In genomic region chr17:59534583-59534982, GRCh38 we compare ENCODE assay signal across 15 cellular contexts. TPM values are rescaled to one million over a fixed set of nuclear protein-coding genes. Genes with fewer than 3 reads are reported as not detected.
A peak's percentile ranks its signal among the peaks of the same experiment; 100 is the strongest.
DNase-seq lines count a peak whose midpoint lies in the region; ATAC-seq and TF ChIP-seq lines count a peak whose summit lies in the region.
"Had no signal": no experiment of that assay in that cellular context is flagged by ENCODE, and none has a peak within 500 bp of the region (broad histone marks: within the 10 kb centered on the region; RNA-seq: fewer than 3 reads in every experiment).

No MANE protein-coding gene starts in this region.

- no peak overlapping the region for H3K27ac ChIP-seq in HCT116 (ENCODE audit: low read depth, low read length)
- no peak overlapping the region for H3K27ac ChIP-seq in hepatocyte
- H3K27ac ChIP-seq in esophagus squamous epithelium = no peak overlapping the region
- H3K27ac ChIP-seq: lower lobe of right lung, ovary had no signal

- ATAC-seq in HCT116 (peak; percentile 84), GM19455 (IDR thresholded peaks at IDR 0.05; ENCODE audit: unreplicated experiment) (no peak)
- ATAC-seq: lower lobe of right lung had no signal

- H2AFZ ChIP-seq in HCT116 (ENCODE audit: low read depth, low read length, poor library complexity, severe bottlenecking) = no peak overlapping the region
- no peak overlapping the region for H2AFZ ChIP-seq in hepatocyte

- TF ChIP-seq RAD21 in HCT116 (IDR thresholded peaks at IDR 0.05; ENCODE audit: low read depth) = peak; percentile 18; the same call in 1 of the 2 replicates

- TF ChIP-seq CTCF in HCT116 (IDR thresholded peaks at IDR 0.05 in 2 of 3, conservative IDR thresholded peaks at IDR 0.05 in 1 of 3; ENCODE audit: borderline replicate concordance in 1 of 3, insufficient read depth in 1 of 3, low read depth in 2 of 3, low read length in 2 of 3) (peak; percentile 11 to 46 (median 39); a peak in 4 of 6 replicates), hepatocyte (IDR thresholded peaks at IDR 0.05; ENCODE audit: poor library complexity) (peak; percentile 11), esophagus squamous epithelium (IDR thresholded peaks at IDR 0.05) (no peak)

- DNase-seq in D341Med (ENCODE audit: low spot score) (peak; percentile 44), HCT116 (ENCODE audit: low read depth, low spot score) (peak; percentile 40), SK-MEL-5 (ENCODE audit: low read depth, low spot score) (peak; percentile 78), hepatocyte (ENCODE audit: low spot score) (no peak), HuH-7 (ENCODE audit: low spot score) (no peak), esophagus squamous epithelium (lab: John Stamatoyannopoulos, UW) (no peak)
- DNase-seq: activated CD4-positive, alpha-beta T cell treated with anti-CD3 and anti-CD28 coated beads for 4 hours; activated effector memory CD4-positive, alpha-beta T cell treated with Interleukin-2 at 50 U/mL for 16 hours; cerebellar nuclear complex; lower lobe of right lung; NCI-H1436 treated with DMSO at 0.1 percent for 48 hours; ovary; SHP77; stimulated activated CD4-positive, alpha-beta T cell treated with anti-CD3 and anti-CD28 coated beads, Interleukin-2, amount 100 ng/mL, for 24 hours had no signal

- H3K9me3 ChIP-seq in HCT116 (ENCODE audit: control insufficient read depth in 1 of 2, insufficient read depth in 1 of 2, low read depth in 1 of 2, low read length in 2 of 2) (no peaks in the 10 kb centered on the region), hepatocyte (ENCODE audit: low read depth) (no peaks in the 10 kb centered on the region), esophagus squamous epithelium (no peaks in the 10 kb centered on the region)
- H3K9me3 ChIP-seq: lower lobe of right lung, ovary had no signal

- H3K9me2 ChIP-seq in HCT116 (ENCODE audit: insufficient read depth) (no peaks in the 10 kb centered on the region), hepatocyte (replicated peaks; ENCODE audit: insufficient read depth) (no peaks in the 10 kb centered on the region)

- H3K4me3 ChIP-seq in HCT116 (replicated peaks in 1 of 2; ENCODE audit: low read depth in 1 of 2, low read length in 2 of 2) = no peak overlapping the region
- H3K4me3 ChIP-seq in hepatocyte = no peak overlapping the region
- no peak overlapping the region for H3K4me3 ChIP-seq in esophagus squamous epithelium
- H3K4me3 ChIP-seq: lower lobe of right lung, ovary had no signal

- RAD21 ChIA-PET in HCT116 (lab: Charles Lee; ENCODE audit: low non-redundant PET in 1 of 2, low total read pairs in 2 of 2, uncharacterized antibody in 2 of 2, unreplicated experiment in 2 of 2) = no interaction called here

- whole genome bisulfite sequencing in hepatocyte (ENCODE audit: low lambda C conversion rate, missing lambda C conversion rate) = 75% methylated on average over 1 of the region's 1 CpG
- 69 to 72% methylated on average over 1 of the region's 1 CpG for whole genome bisulfite sequencing in esophagus squamous epithelium, 2 donors

- intact Hi-C loops in HCT116 (cut with micrococcal nuclease) (no loop called here), esophagus squamous epithelium (cut with DNase I) (no loop called here)

- no peak overlapping the region for H3K4me2 ChIP-seq in HCT116 (ENCODE audit: low read length)
- no peak overlapping the region for H3K4me2 ChIP-seq in hepatocyte

- no peak overlapping the region for H3K9ac ChIP-seq in HCT116 (ENCODE audit: low read length)

- in situ Hi-C loops in SK-MEL-5 (cut with HindIII; ENCODE audit: low pct_unique_long_range_greater_than_20kb, low sequenced_read_pairs) = no loop called here

- H4K20me1 ChIP-seq in HCT116 (ENCODE audit: insufficient read depth) = no peaks in the 10 kb centered on the region
- H4K20me1 ChIP-seq in hepatocyte (ENCODE audit: insufficient read depth, poor library complexity, severe bottlenecking) = no peaks in the 10 kb centered on the region

- H3K36me3 ChIP-seq in HCT116 (ENCODE audit: control insufficient read depth in 1 of 2, insufficient read depth in 2 of 2, low read length in 2 of 2) = no peaks in the 10 kb centered on the region
- H3K36me3 ChIP-seq in hepatocyte (replicated peaks; ENCODE audit: insufficient read depth, low read depth) = no peaks in the 10 kb centered on the region
- H3K36me3 ChIP-seq in esophagus squamous epithelium = no peaks in the 10 kb centered on the region
- H3K36me3 ChIP-seq: lower lobe of right lung, ovary had no signal

- H3K4me1 ChIP-seq in HCT116 (ENCODE audit: control insufficient read depth in 1 of 2, insufficient read depth in 2 of 2, low read length in 2 of 2) = no peaks in the 10 kb centered on the region
- H3K4me1 ChIP-seq in hepatocyte (ENCODE audit: insufficient read depth) = no peaks in the 10 kb centered on the region
- no peaks in the 10 kb centered on the region for H3K4me1 ChIP-seq in esophagus squamous epithelium
- H3K4me1 ChIP-seq: lower lobe of right lung had no signal

- CTCF ChIA-PET in HCT116 (lab: Charles Lee) = no interaction called here

- TF ChIP-seq POLR2A in HCT116 (IDR thresholded peaks at IDR 0.05; ENCODE audit: borderline replicate concordance, extremely low read depth, insufficient read depth, insufficient read length) = no peak
- no peak for TF ChIP-seq POLR2A in esophagus squamous epithelium (IDR thresholded peaks at IDR 0.05)

- POLR2A ChIA-PET in HCT116 (lab: Charles Lee) = no interaction called here

- peaks cover 5% of the 10 kb centered on the region; the same call in 1 of the 2 replicates for H3K27me3 ChIP-seq in HCT116 (ENCODE audit: insufficient read depth, low read length)
- H3K27me3 ChIP-seq in hepatocyte = no peaks in the 10 kb centered on the region
- H3K27me3 ChIP-seq in esophagus squamous epithelium = no peaks in the 10 kb centered on the region
- H3K27me3 ChIP-seq: ovary had no signal

- BruUV-seq in HCT116 (replicated peaks; lab: Mats Ljungman, UMichigan) = no TSS peak

- H3K79me2 ChIP-seq in HCT116 (ENCODE audit: insufficient read depth, low read length) = no peaks in the 10 kb centered on the region
- H3K79me2 ChIP-seq in hepatocyte = no peaks in the 10 kb centered on the region

TF ChIP-seq in HCT116, 20 proteins besides CTCF, POLR2A, EP300 and RAD21:
- TF ChIP-seq ZNF274 (IDR thresholded peaks at IDR 0.05; ENCODE audit: low read depth, low read length) (no peak), SP1 (IDR thresholded peaks at IDR 0.05; ENCODE audit: low read depth) (no peak), EGR1 (IDR thresholded peaks at IDR 0.05; ENCODE audit: low read depth) (no peak), SIN3A (IDR thresholded peaks at IDR 0.05; ENCODE audit: low read depth) (no peak)

RNA-seq across cellular contexts. Expression of gene DHX40, which starts 30.8 kb away (rescaled TPM):
- total RNA-seq in HCT116 (2021; ENCODE audit: unreplicated experiment) (58.7 TPM), hepatocyte (32.3 and 43.8 TPM in 2 replicates), esophagus squamous epithelium (10 to 100 TPM; 10.5 to 42.0 (median 25.0) TPM)
- 28.1 and 38.5 TPM in 2 replicates for polyA plus RNA-seq in HCT116 (2012)
- 144 and 151 TPM in 2 replicates for total RNA-seq in SK-MEL-5 (2014; rRNA removed; shearing (Covaris generic))
- polyA plus RNA-seq in SK-MEL-5 (2015; cell fraction: cytosol; rRNA removed) = 67.0 and 99.2 TPM in 2 replicates
- polyA plus RNA-seq in SK-MEL-5 (2015; cell fraction: nucleus; rRNA removed) = 69.6 and 84.9 TPM in 2 replicates
- polyA plus RNA-seq in hepatocyte = 12.5 and 13.5 TPM in 2 replicates

Comparison
In these comparisons a context has a peak if more than half of its experiments do, and no peak if none do; other contexts are left out.
1. DNase-seq: peak in D341Med (single experiment), HCT116 (single experiment) and SK-MEL-5 (single experiment); none in hepatocyte (single experiment), HuH-7 (single experiment) and esophagus squamous epithelium (single experiment).
2. CTCF ChIP-seq: peak in HCT116 (3 of 3) and hepatocyte (single experiment); none in esophagus squamous epithelium (0 of 6).